8 cellular contexts compared by ENCODE assay signal in genomic region chr10:38093816-38094157, GRCh38. TPM values are rescaled to one million over a fixed set of nuclear protein-coding genes. Genes with fewer than 3 reads are reported as not detected.
DNase-seq lines count a peak whose midpoint lies in the region; ATAC-seq lines count a peak whose summit lies in the region.

No MANE protein-coding gene starts in this region.

- no peaks in the 10 kb centered on the region for H3K9me3 ChIP-seq in iPS-18a (ENCODE audit: control insufficient read depth, low read depth, low read length)

- H3K4me3 ChIP-seq in iPS-18a (ENCODE audit: low read length): peak overlapping the region; percentile 92

- no peaks in the 10 kb centered on the region for H3K27me3 Mint-ChIP-seq in activated CD4-positive, alpha-beta T cell treated with anti-CD3 and anti-CD28 coated beads for 36 hours
- no peaks in the 10 kb centered on the region for H3K27me3 Mint-ChIP-seq in activated CD8-positive, alpha-beta T cell treated with anti-CD3 and anti-CD28 coated beads, Interleukin-2, amount 10 ng/mL, durations not matched to agents 7 days and 5 days (ENCODE audit: low read depth)
- no peaks in the 10 kb centered on the region for H3K27me3 Mint-ChIP-seq in stimulated activated naive CD8-positive, alpha-beta T cell treated with anti-CD3 and anti-CD28 coated beads, Interleukin-15, amount 100 ng/mL, for 72 hours

- intact Hi-C loops in activated CD4-positive, alpha-beta T cell treated with anti-CD3 and anti-CD28 coated beads for 36 hours (cut with DNase I, micrococcal nuclease): loop anchor here (1.0 to 5.0 kb wide), 7 partner anchors 41 to 309 kb away; partner anchors contain the start of genes ZNF248 (in 2 of the 2), ZNF25 (in 2 of the 2) and ZNF33A (in 2 of the 2)

- peaks cover 40% of the 10 kb centered on the region for H3K36me3 Mint-ChIP-seq in activated CD4-positive, alpha-beta T cell treated with anti-CD3 and anti-CD28 coated beads for 36 hours (ENCODE audit: low read depth)
- H3K36me3 Mint-ChIP-seq in activated CD8-positive, alpha-beta T cell treated with anti-CD3 and anti-CD28 coated beads, Interleukin-2, amount 10 ng/mL, durations not matched to agents 7 days and 5 days (ENCODE audit: low read depth): peaks cover 42% of the 10 kb centered on the region

- no peak overlapping the region for H3K27ac ChIP-seq in iPS-18a (ENCODE audit: low read length)

- CTCF ChIA-PET in activated CD4-positive, alpha-beta T cell treated with anti-CD3 and anti-CD28 coated beads for 36 hours (lab: Charles Lee): interaction anchor here (0.6 to 1.4 kb wide), 5 partner anchors 81 to 127 kb away, joined by 3 to 4 read pairs (median 4); partner anchors contain the start of genes ZNF25 and ZNF33A
- CTCF ChIA-PET in activated CD8-positive, alpha-beta T cell treated with anti-CD3 and anti-CD28 coated beads, Interleukin-2, amount 10 ng/mL, durations not matched to agents 7 days and 5 days (lab: Charles Lee): interaction anchor here (1.5 kb wide), 1 partner anchor 117 kb away, joined by 6 read pairs; the partner anchor contains the start of gene ZNF25

- peak; percentile 8 for ATAC-seq in activated CD4-positive, alpha-beta T cell treated with anti-CD3 and anti-CD28 coated beads for 36 hours
- peak; percentile 21 for ATAC-seq in HG03045 (IDR thresholded peaks at IDR 0.05; ENCODE audit: unreplicated experiment)
- peak; percentile 33 for ATAC-seq in activated CD8-positive, alpha-beta T cell treated with anti-CD3 and anti-CD28 coated beads, Interleukin-2, amount 10 ng/mL, durations not matched to agents 7 days and 5 days
- ATAC-seq in stimulated activated naive CD8-positive, alpha-beta T cell treated with anti-CD3 and anti-CD28 coated beads, Interleukin-15, amount 100 ng/mL, for 72 hours: peak; percentile 26

- peak overlapping the region; percentile 90 for H3K27ac Mint-ChIP-seq in activated CD4-positive, alpha-beta T cell treated with anti-CD3 and anti-CD28 coated beads for 36 hours
- peak overlapping the region; percentile 89 for H3K27ac Mint-ChIP-seq in activated CD8-positive, alpha-beta T cell treated with anti-CD3 and anti-CD28 coated beads, Interleukin-2, amount 10 ng/mL, durations not matched to agents 7 days and 5 days
- peak overlapping the region; percentile 98 to 99 for H3K27ac Mint-ChIP-seq in stimulated activated naive CD8-positive, alpha-beta T cell treated with anti-CD3 and anti-CD28 coated beads, Interleukin-15, amount 100 ng/mL, for 72 hours

- H3K9me3 Mint-ChIP-seq in activated CD4-positive, alpha-beta T cell treated with anti-CD3 and anti-CD28 coated beads for 36 hours (ENCODE audit: low read depth): peaks cover 14% of the 10 kb centered on the region
- peaks cover 10% of the 10 kb centered on the region for H3K9me3 Mint-ChIP-seq in activated CD8-positive, alpha-beta T cell treated with anti-CD3 and anti-CD28 coated beads, Interleukin-2, amount 10 ng/mL, durations not matched to agents 7 days and 5 days (ENCODE audit: insufficient read depth)
- peaks cover 7 to 12% of the 10 kb centered on the region in 2 donors for H3K9me3 Mint-ChIP-seq in stimulated activated naive CD8-positive, alpha-beta T cell treated with anti-CD3 and anti-CD28 coated beads, Interleukin-15, amount 100 ng/mL, for 72 hours

- H3K27me3 ChIP-seq in iPS-18a (ENCODE audit: control insufficient read depth, insufficient read depth, low read length): peaks cover 10% of the 10 kb centered on the region

- no peak for DNase-seq in activated CD4-positive, alpha-beta T cell treated with anti-CD3 and anti-CD28 coated beads for 36 hours
- no peak for DNase-seq in activated CD4-positive, alpha-beta T cell treated with anti-CD3 and anti-CD28 coated beads for 48 hours
- no peak for DNase-seq in activated CD8-positive, alpha-beta T cell treated with anti-CD3 and anti-CD28 coated beads, Interleukin-2, amount 10 ng/mL, durations not matched to agents 7 days and 5 days
- peak in 1 of 2 donors; percentile 3 for DNase-seq in stimulated activated naive CD8-positive, alpha-beta T cell treated with anti-CD3 and anti-CD28 coated beads, Interleukin-15, amount 100 ng/mL, for 72 hours
- DNase-seq in NOMO-1 (lab: John Stamatoyannopoulos, UW; ENCODE audit: unreplicated experiment in 2 of 2): no peak
- DNase-seq in activated CD4-positive, CD25-positive, alpha-beta regulatory T cell (lab: John Stamatoyannopoulos, UW): no peak

- H3K4me1 ChIP-seq in iPS-18a (ENCODE audit: control insufficient read depth, low read depth, low read length): no peaks in the 10 kb centered on the region

- peaks cover 28% of the 10 kb centered on the region for H3K4me1 Mint-ChIP-seq in activated CD4-positive, alpha-beta T cell treated with anti-CD3 and anti-CD28 coated beads for 36 hours
- H3K4me1 Mint-ChIP-seq in activated CD8-positive, alpha-beta T cell treated with anti-CD3 and anti-CD28 coated beads, Interleukin-2, amount 10 ng/mL, durations not matched to agents 7 days and 5 days (ENCODE audit: low read depth): peaks cover 23% of the 10 kb centered on the region
- H3K4me1 Mint-ChIP-seq in stimulated activated naive CD8-positive, alpha-beta T cell treated with anti-CD3 and anti-CD28 coated beads, Interleukin-15, amount 100 ng/mL, for 72 hours: peaks cover 21% of the 10 kb centered on the region

- H3K36me3 ChIP-seq in iPS-18a (ENCODE audit: control insufficient read depth, low read depth, low read length): peaks cover 19% of the 10 kb centered on the region

- H3K4me3 Mint-ChIP-seq in activated CD4-positive, alpha-beta T cell treated with anti-CD3 and anti-CD28 coated beads for 36 hours: peak overlapping the region; percentile 85
- peak overlapping the region; percentile 84 for H3K4me3 Mint-ChIP-seq in activated CD8-positive, alpha-beta T cell treated with anti-CD3 and anti-CD28 coated beads, Interleukin-2, amount 10 ng/mL, durations not matched to agents 7 days and 5 days
- H3K4me3 Mint-ChIP-seq in stimulated activated naive CD8-positive, alpha-beta T cell treated with anti-CD3 and anti-CD28 coated beads, Interleukin-15, amount 100 ng/mL, for 72 hours: peak overlapping the region; percentile 83 to 92

- H3K9ac ChIP-seq in iPS-18a (ENCODE audit: low read length): no peak overlapping the region

- POLR2A ChIA-PET in activated CD4-positive, alpha-beta T cell treated with anti-CD3 and anti-CD28 coated beads for 36 hours (lab: Charles Lee): interaction anchor here (1.4 kb wide), 1 partner anchor 83 kb away, joined by 4 read pairs; the partner anchor contains the start of gene ZNF33A
- POLR2A ChIA-PET in activated CD8-positive, alpha-beta T cell treated with anti-CD3 and anti-CD28 coated beads, Interleukin-2, amount 10 ng/mL, durations not matched to agents 7 days and 5 days (lab: Charles Lee): interaction anchor here (0.8 to 1.5 kb wide), 2 partner anchors 30 to 119 kb away, joined by 3 to 6 read pairs; no protein-coding TSS in a partner anchor

RNA-seq across cellular contexts. Expression of gene ZNF37A, which starts 0.3 kb away (rescaled TPM):
- 10 to 100 TPM; 24.1 to 25.5 TPM for total RNA-seq in activated CD4-positive, alpha-beta T cell treated with anti-CD3 and anti-CD28 coated beads for 36 hours
- total RNA-seq in activated CD8-positive, alpha-beta T cell treated with anti-CD3 and anti-CD28 coated beads, Interleukin-2, amount 10 ng/mL, durations not matched to agents 7 days and 5 days: 10 to 100 TPM; 17.5 to 17.8 TPM
